9 cellular contexts compared by ENCODE assay signal in genomic region chr17:39239640-39240314, GRCh38. TPM values are rescaled to one million over a fixed set of nuclear protein-coding genes. Genes with fewer than 3 reads are reported as not detected.
A peak's percentile ranks its signal among the peaks of the same experiment; 100 is the strongest.
DNase-seq lines count a peak whose midpoint lies in the region; ATAC-seq and TF ChIP-seq lines count a peak whose summit lies in the region.
"Had no signal": no experiment of that assay in that cellular context is flagged by ENCODE, and none has a peak within 500 bp of the region (broad histone marks: within the 10 kb centered on the region; RNA-seq: fewer than 3 reads in every experiment).

No MANE protein-coding gene starts in this region.

- ATAC-seq in HG02678 (IDR thresholded peaks at IDR 0.05; ENCODE audit: unreplicated experiment) (no peak), HG03565 (IDR thresholded peaks at IDR 0.05; ENCODE audit: unreplicated experiment) (no peak)

- no peaks in the 10 kb centered on the region for H3K36me3 ChIP-seq in prostate gland

- no peaks in the 10 kb centered on the region for H3K9me3 ChIP-seq in prostate gland

- peak overlapping the region; percentile 15 for H3K27ac Mint-ChIP-seq in activated T-cell treated with anti-CD3 and anti-CD28 coated beads, Interleukin-2, amount 50 U/mL, for 24 hours
- H3K27ac Mint-ChIP-seq: dendritic cell treated with granulocyte-macrophage colony-stimulating factor and Interleukin-4, amounts not matched to agents 40 ng/mL and 50 ng/mL, for 4 days had no signal

- peaks cover 36% of the 10 kb centered on the region for H3K4me1 Mint-ChIP-seq in activated T-cell treated with anti-CD3 and anti-CD28 coated beads, Interleukin-2, amount 50 U/mL, for 24 hours (ENCODE audit: low read depth)

- TF ChIP-seq POLR2A in prostate gland (IDR thresholded peaks at IDR 0.05), result no peak

- H3K4me3 ChIP-seq in fibroblast of mammary gland (ENCODE audit: control insufficient read depth, low read depth, low read length), result no peak overlapping the region
- H3K4me3 ChIP-seq in prostate gland, result no peak overlapping the region

- peak; percentile 42 for TF ChIP-seq CTCF in fibroblast of mammary gland (conservative IDR thresholded peaks at IDR 0.05; ENCODE audit: control insufficient read depth, insufficient read depth, low read depth, low read length)
- peak in 3 of 4 experiments; percentile 32 to 54 (median 42) for TF ChIP-seq CTCF in prostate gland (IDR thresholded peaks at IDR 0.05)

- H3K4me3 Mint-ChIP-seq in activated T-cell treated with anti-CD3 and anti-CD28 coated beads, Interleukin-2, amount 50 U/mL, for 24 hours, result no peak overlapping the region
- H3K4me3 Mint-ChIP-seq: dendritic cell treated with granulocyte-macrophage colony-stimulating factor and Interleukin-4, amounts not matched to agents 40 ng/mL and 50 ng/mL, for 4 days had no signal

- no peak overlapping the region for H3K27ac ChIP-seq in prostate gland

- no peaks in the 10 kb centered on the region for H3K36me3 Mint-ChIP-seq in activated T-cell treated with anti-CD3 and anti-CD28 coated beads, Interleukin-2, amount 50 U/mL, for 24 hours (ENCODE audit: low read depth)

- H3K27me3 ChIP-seq in prostate gland (replicated peaks; ENCODE audit: insufficient read depth), result no peaks in the 10 kb centered on the region

- no peaks in the 10 kb centered on the region for H3K4me1 ChIP-seq in prostate gland (replicated peaks)

- H3K9me3 Mint-ChIP-seq in activated T-cell treated with anti-CD3 and anti-CD28 coated beads, Interleukin-2, amount 50 U/mL, for 24 hours, result no peaks in the 10 kb centered on the region
- H3K9me3 Mint-ChIP-seq: dendritic cell treated with granulocyte-macrophage colony-stimulating factor and Interleukin-4, amounts not matched to agents 40 ng/mL and 50 ng/mL, for 4 days had no signal

- intact Hi-C loops in prostate gland (cut with DNase I), result loop anchor here (5.0 kb wide), 1 partner anchor 32 kb away; no protein-coding TSS in a partner anchor

- peak; percentile 3 for DNase-seq in NCI-H1105 (lab: John Stamatoyannopoulos, UW)
- DNase-seq in NCI-H1105 treated with DMSO at 0.1 percent for 48 hours (lab: John Stamatoyannopoulos, UW), result no peak
- DNase-seq in NCI-H774 (lab: John Stamatoyannopoulos, UW), result peak; percentile 88
- DNase-seq in activated T-cell treated with anti-CD3 and anti-CD28 coated beads, Interleukin-2, amount 50 U/mL, for 24 hours, result peak; percentile 78
- no peak for DNase-seq in fibroblast of mammary gland (ENCODE audit: low read depth)
- no peak for DNase-seq in prostate gland (ENCODE audit: low spot score)

- WGBS in prostate gland, result 24% methylated on average over 16 of the region's 16 CpGs

- H3K27me3 Mint-ChIP-seq in activated T-cell treated with anti-CD3 and anti-CD28 coated beads, Interleukin-2, amount 50 U/mL, for 24 hours, result peaks cover 4% of the 10 kb centered on the region

RNA-seq across cellular contexts. Expression of gene STAC2, which starts 14.0 kb away (rescaled TPM):
- 1 to 10 TPM; 3.9 to 4.8 TPM for total RNA-seq in prostate gland

RNA-seq across cellular contexts. Expression of gene RPL19, which starts 39.7 kb away (rescaled TPM):
- 1,000 to 10,000 TPM; 2,194 to 3,634 TPM for total RNA-seq in prostate gland

RNA-seq across cellular contexts. Expression of gene CACNB1, which starts 42.3 kb away (rescaled TPM):
- 10 to 100 TPM in 1 of 2 donors, 1 to 10 TPM in 1; 3.4 to 17.8 TPM for total RNA-seq in prostate gland

Comparison
In these comparisons a context has a peak if more than half of its experiments do, and no peak if none do; other contexts are left out.
1. DNase-seq: peak in NCI-H1105 (single experiment), NCI-H774 (single experiment) and activated T-cell treated with anti-CD3 and anti-CD28 coated beads, Interleukin-2, amount 50 U/mL, for 24 hours (single experiment); none in NCI-H1105 treated with DMSO at 0.1 percent for 48 hours (single experiment), fibroblast of mammary gland (single experiment) and prostate gland (single experiment).